10 cellular contexts compared by ENCODE assay signal in genomic region chr20:62305149-62305764, GRCh38. TPM values are rescaled to one million over a fixed set of nuclear protein-coding genes. Genes with fewer than 3 reads are reported as not detected.
A peak's percentile ranks its signal among the peaks of the same experiment; 100 is the strongest.
DNase-seq lines count a peak whose midpoint lies in the region; ATAC-seq and TF ChIP-seq lines count a peak whose summit lies in the region.
"Had no signal": no experiment of that assay in that cellular context is flagged by ENCODE, and none has a peak within 500 bp of the region (broad histone marks: within the 10 kb centered on the region; RNA-seq: fewer than 3 reads in every experiment).

No MANE protein-coding gene starts in this region.

- H3K4me1 ChIP-seq in fibroblast of lung (ENCODE audit: control insufficient read depth, extremely low read depth, insufficient read depth, low read length) = peaks cover 4% of the 10 kb centered on the region

- peak overlapping the region; percentile 88 for H3K4me3 Mint-ChIP-seq in activated CD4-positive, alpha-beta T cell treated with anti-CD3 and anti-CD28 coated beads, Interleukin-2, amount 10 ng/mL, durations not matched to agents 7 days and 5 days
- H3K4me3 Mint-ChIP-seq in stimulated activated memory B cell treated with anti-CD40 and anti-IgM and Interleukin-4, amounts not matched to agents 10 μg/mL and 1 μg/mL and 100 μg/mL, for 72 hours = peak overlapping the region; percentile 85

- no peaks in the 10 kb centered on the region for H3K27me3 ChIP-seq in fibroblast of lung (ENCODE audit: control insufficient read depth, insufficient read depth, low read length)

- DNase-seq in activated CD4-positive, alpha-beta T cell treated with anti-CD3 and anti-CD28 coated beads, Interleukin-2, amount 10 ng/mL, durations not matched to agents 7 days and 5 days = no peak
- no peak for DNase-seq in activated CD4-positive, alpha-beta T cell treated with anti-CD3 and anti-CD28 coated beads, Interleukin-2, amount 50 U/mL, for 48 hours
- DNase-seq in SK-N-MC (ENCODE audit: low read depth, low spot score) (no peak), fibroblast of lung (ENCODE audit: low read depth in 2 of 2) (no peak), A172 (ENCODE audit: low spot score) (no peak)
- DNase-seq: caudate nucleus, GOT3 had no signal

- H3K27ac ChIP-seq in SK-N-MC (no peak overlapping the region), fibroblast of lung (ENCODE audit: insufficient read depth, low read length) (no peak overlapping the region)

- no peaks in the 10 kb centered on the region for H3K27me3 Mint-ChIP-seq in activated CD4-positive, alpha-beta T cell treated with anti-CD3 and anti-CD28 coated beads, Interleukin-2, amount 10 ng/mL, durations not matched to agents 7 days and 5 days
- no peaks in the 10 kb centered on the region for H3K27me3 Mint-ChIP-seq in stimulated activated memory B cell treated with anti-CD40 and anti-IgM and Interleukin-4, amounts not matched to agents 10 μg/mL and 1 μg/mL and 100 μg/mL, for 72 hours

- peaks cover 3% of the 10 kb centered on the region for H4K20me1 ChIP-seq in fibroblast of lung (ENCODE audit: control insufficient read depth, extremely low read depth, insufficient read depth, low read length)

- no peak overlapping the region for H2AFZ ChIP-seq in fibroblast of lung (ENCODE audit: low read length)

- peaks cover 26% of the 10 kb centered on the region for H3K36me3 Mint-ChIP-seq in activated CD4-positive, alpha-beta T cell treated with anti-CD3 and anti-CD28 coated beads, Interleukin-2, amount 10 ng/mL, durations not matched to agents 7 days and 5 days (ENCODE audit: low read depth)
- H3K36me3 Mint-ChIP-seq in stimulated activated memory B cell treated with anti-CD40 and anti-IgM and Interleukin-4, amounts not matched to agents 10 μg/mL and 1 μg/mL and 100 μg/mL, for 72 hours = peaks cover 39% of the 10 kb centered on the region

- peaks cover 25% of the 10 kb centered on the region for H3K4me1 Mint-ChIP-seq in activated CD4-positive, alpha-beta T cell treated with anti-CD3 and anti-CD28 coated beads, Interleukin-2, amount 10 ng/mL, durations not matched to agents 7 days and 5 days
- peaks cover 38% of the 10 kb centered on the region for H3K4me1 Mint-ChIP-seq in stimulated activated memory B cell treated with anti-CD40 and anti-IgM and Interleukin-4, amounts not matched to agents 10 μg/mL and 1 μg/mL and 100 μg/mL, for 72 hours

- ATAC-seq in stimulated activated memory B cell treated with anti-CD40 and anti-IgM and Interleukin-4, amounts not matched to agents 10 μg/mL and 1 μg/mL and 100 μg/mL, for 72 hours = no peak
- ATAC-seq in GM21367 (IDR thresholded peaks at IDR 0.05; ENCODE audit: unreplicated experiment) (no peak), GM21390 (IDR thresholded peaks at IDR 0.05; ENCODE audit: unreplicated experiment) (no peak)

- H3K9me3 Mint-ChIP-seq in activated CD4-positive, alpha-beta T cell treated with anti-CD3 and anti-CD28 coated beads, Interleukin-2, amount 10 ng/mL, durations not matched to agents 7 days and 5 days = no peaks in the 10 kb centered on the region
- no peaks in the 10 kb centered on the region for H3K9me3 Mint-ChIP-seq in stimulated activated memory B cell treated with anti-CD40 and anti-IgM and Interleukin-4, amounts not matched to agents 10 μg/mL and 1 μg/mL and 100 μg/mL, for 72 hours

- POLR2A ChIA-PET in activated CD4-positive, alpha-beta T cell treated with anti-CD3 and anti-CD28 coated beads, Interleukin-2, amount 10 ng/mL, durations not matched to agents 7 days and 5 days (lab: Charles Lee) = no interaction called here

- peak overlapping the region; percentile 46 for H3K27ac Mint-ChIP-seq in activated CD4-positive, alpha-beta T cell treated with anti-CD3 and anti-CD28 coated beads, Interleukin-2, amount 10 ng/mL, durations not matched to agents 7 days and 5 days
- peak overlapping the region; percentile 99 for H3K27ac Mint-ChIP-seq in stimulated activated memory B cell treated with anti-CD40 and anti-IgM and Interleukin-4, amounts not matched to agents 10 μg/mL and 1 μg/mL and 100 μg/mL, for 72 hours

- peaks cover 37% of the 10 kb centered on the region for H3K79me2 ChIP-seq in fibroblast of lung (ENCODE audit: control insufficient read depth, insufficient read depth, low read length)

- H3K9ac ChIP-seq in SK-N-MC (ENCODE audit: insufficient read length) (peak overlapping the region; percentile 90), fibroblast of lung (ENCODE audit: insufficient read depth, low read length) (no peak overlapping the region)

- H3K36me3 ChIP-seq in SK-N-MC (ENCODE audit: insufficient read depth, low read length) (peaks cover 52% of the 10 kb centered on the region), fibroblast of lung (ENCODE audit: control insufficient read depth, insufficient read depth, low read length) (peaks cover 35% of the 10 kb centered on the region)

- peak overlapping the region; percentile 73 for H3K4me2 ChIP-seq in fibroblast of lung (ENCODE audit: extremely low read depth, insufficient read depth, low read length)

- no peak for TF ChIP-seq CTCF in fibroblast of lung (conservative IDR thresholded peaks at IDR 0.05 in 1 of 2, IDR thresholded peaks at IDR 0.05 in 1 of 2; ENCODE audit: low read depth in 1 of 2, low read length in 2 of 2)

- H3K4me3 ChIP-seq in SK-N-MC = peak overlapping the region; percentile 99
- H3K4me3 ChIP-seq in fibroblast of lung (replicated peaks in 1 of 4; ENCODE audit: control extremely low read depth in 1 of 4, insufficient read depth in 1 of 4, low read depth in 3 of 4, low read length in 4 of 4) = peak overlapping the region in 1 of 4 experiments; percentile 85

- H3K9me3 ChIP-seq in SK-N-MC (ENCODE audit: low read depth, low read length) (no peaks in the 10 kb centered on the region), fibroblast of lung (ENCODE audit: control insufficient read depth, insufficient read depth, low read depth, low read length) (no peaks in the 10 kb centered on the region)

- CTCF ChIA-PET in activated CD4-positive, alpha-beta T cell treated with anti-CD3 and anti-CD28 coated beads, Interleukin-2, amount 10 ng/mL, durations not matched to agents 7 days and 5 days (lab: Charles Lee) = interaction anchor here (0.7 to 0.8 kb wide), 2 partner anchors 82 to 162 kb away, joined by 3 read pairs; partner anchors contain the start of genes PSMA7, RPS21 and SS18L1

RNA-seq across cellular contexts. Expression of gene ADRM1, which starts 2.5 kb away (rescaled TPM):
- total RNA-seq in activated CD4-positive, alpha-beta T cell treated with anti-CD3 and anti-CD28 coated beads, Interleukin-2, amount 10 ng/mL, durations not matched to agents 7 days and 5 days = 10 to 100 TPM; 86.1 to 90.1 TPM
- 61.1 and 71.3 TPM in 2 replicates for total RNA-seq in fibroblast of lung
- polyA plus RNA-seq in fibroblast of lung = 41.2 and 67.1 TPM in 2 replicates
- 93.7 and 155 TPM in 2 replicates for polyA plus RNA-seq in fibroblast of lung (2012)
- 37.3 and 44.1 TPM in 2 replicates for polyA minus RNA-seq in fibroblast of lung (ENCODE audit: low replicate concordance)
- 329 and 402 TPM in 2 replicates for total RNA-seq in A172 (2014; rRNA removed; shearing (Covaris generic))
